13 cellular contexts compared by ENCODE assay signal in genomic region chr18:11309172-11309571, GRCh38.
DNase-seq lines count a peak whose midpoint lies in the region; ATAC-seq and TF ChIP-seq lines count a peak whose summit lies in the region.
"Had no signal": no experiment of that assay in that cellular context is flagged by ENCODE, and none has a peak within 500 bp of the region (broad histone marks: within the 10 kb centered on the region; RNA-seq: fewer than 3 reads in every experiment).

No MANE protein-coding gene starts in this region.

- in situ Hi-C loops in ACHN (cut with HindIII; ENCODE audit: low pct_ligation_motif_present, low pct_unique_long_range_greater_than_20kb, low sequenced_read_pairs): no loop called here

- H3K9me3 ChIP-seq in SK-N-SH (no peaks in the 10 kb centered on the region), left lung (no peaks in the 10 kb centered on the region)
- H3K9me3 ChIP-seq: colonic mucosa, suprapubic skin had no signal

- H3K4me1 ChIP-seq in SK-N-SH (ENCODE audit: control insufficient read depth in 1 of 2, insufficient read depth in 2 of 2, low read depth in 1 of 2, low read length in 1 of 2): 0 out of 4 replicates have a peak, but pooled peaks cover 0 to 6% of the 10 kb centered on the region in 2 experiments
- H3K4me1 ChIP-seq in left lung: no peaks in the 10 kb centered on the region
- H3K4me1 ChIP-seq: colonic mucosa, suprapubic skin had no signal

- WGBS in SK-N-SH (ENCODE audit: low lambda C conversion rate): 49% methylated on average over 3 of the region's 3 CpGs

- H3K4me2 ChIP-seq in SK-N-SH: no peak overlapping the region

- no peaks in the 10 kb centered on the region for H3K79me2 ChIP-seq in SK-N-SH (ENCODE audit: insufficient read depth)

- H3K9me3 Mint-ChIP-seq in activated T-helper 17 cell treated with anti-CD3 and anti-CD28 coated beads, Interleukin-2, amount 50 U/mL, for 72 hours: peaks cover 3% of the 10 kb centered on the region
- H3K9me3 Mint-ChIP-seq: activated T-cell treated with anti-CD3 and anti-CD28 coated beads, Interleukin-2, amount 50 U/mL, for 4 hours had no signal

- no peaks in the 10 kb centered on the region for H3K36me3 Mint-ChIP-seq in activated T-helper 17 cell treated with anti-CD3 and anti-CD28 coated beads, Interleukin-2, amount 50 U/mL, for 72 hours (ENCODE audit: low read depth)

- DNase-seq in ELR (ENCODE audit: low read depth) (peak; percentile 30), SK-N-SH (no peak), left lung (no peak), ACHN (no peak)
- DNase-seq: activated T-cell treated with anti-CD3 and anti-CD28 coated beads, Interleukin-2, amount 50 U/mL, for 4 hours; colonic mucosa; hypothalamus; T-helper 9 cell had no signal

- no peak overlapping the region for H3K27ac Mint-ChIP-seq in activated T-helper 17 cell treated with anti-CD3 and anti-CD28 coated beads, Interleukin-2, amount 50 U/mL, for 72 hours

- no peaks in the 10 kb centered on the region for H4K20me1 ChIP-seq in SK-N-SH (ENCODE audit: insufficient read depth)

- H3K27ac ChIP-seq in SK-N-SH (ENCODE audit: low read depth in 2 of 2, low read length in 1 of 2) (no peak overlapping the region), left lung (no peak overlapping the region)
- H3K27ac ChIP-seq: colonic mucosa, suprapubic skin had no signal

- no peaks in the 10 kb centered on the region for H3F3A ChIP-seq in SK-N-SH (replicated peaks; ENCODE audit: insufficient read depth)

- no peak overlapping the region for H3K4me3 Mint-ChIP-seq in activated T-helper 17 cell treated with anti-CD3 and anti-CD28 coated beads, Interleukin-2, amount 50 U/mL, for 72 hours
- H3K4me3 Mint-ChIP-seq: activated T-cell treated with anti-CD3 and anti-CD28 coated beads, Interleukin-2, amount 50 U/mL, for 4 hours had no signal

- POLR2A ChIA-PET in SK-N-SH (lab: Yijun Ruan, JAX): no interaction called here

- no peak overlapping the region; the same call in 1 of the 2 replicates for H2AFZ ChIP-seq in SK-N-SH (ENCODE audit: low read depth)

- CTCF ChIA-PET in SK-N-SH (lab: Yijun Ruan, JAX): no interaction called here

- peak; percentile 34 for TF ChIP-seq RAD21 in SK-N-SH (IDR thresholded peaks at IDR 0.05; ENCODE audit: low read length)

- H3K4me3 ChIP-seq in SK-N-SH (ENCODE audit: low read depth in 2 of 2, low read length in 1 of 2): no peak overlapping the region
- no peak overlapping the region for H3K4me3 ChIP-seq in left lung
- H3K4me3 ChIP-seq: colonic mucosa, suprapubic skin had no signal

- ATAC-seq in HG02885 (IDR thresholded peaks at IDR 0.05; ENCODE audit: poor library complexity, unreplicated experiment) (peak; percentile 38), left lung (peak; percentile 32), HG03521 (IDR thresholded peaks at IDR 0.05; ENCODE audit: unreplicated experiment) (no peak), GM21360 (IDR thresholded peaks at IDR 0.05; ENCODE audit: unreplicated experiment) (no peak)
- no peak for ATAC-seq in activated T-helper 17 cell treated with anti-CD3 and anti-CD28 coated beads, Interleukin-2, amount 50 U/mL, for 72 hours (replicated peaks)

- no peak for TF ChIP-seq EP300 in SK-N-SH (IDR thresholded peaks at IDR 0.05; ENCODE audit: borderline replicate concordance in 1 of 2, low read depth in 1 of 2, low read length in 1 of 2)

- peaks cover 6% of the 10 kb centered on the region for H3K4me1 Mint-ChIP-seq in activated T-helper 17 cell treated with anti-CD3 and anti-CD28 coated beads, Interleukin-2, amount 50 U/mL, for 72 hours

- peak; percentile 38 for TF ChIP-seq CTCF in SK-N-SH (IDR thresholded peaks at IDR 0.05)
- TF ChIP-seq CTCF in left lung (IDR thresholded peaks at IDR 0.05): no peak

- H3K9ac ChIP-seq in SK-N-SH: no peak overlapping the region

- intact Hi-C loops in left lung (cut with DNase I): no loop called here

- H3K27me3 Mint-ChIP-seq in activated T-helper 17 cell treated with anti-CD3 and anti-CD28 coated beads, Interleukin-2, amount 50 U/mL, for 72 hours: peaks cover 8% of the 10 kb centered on the region

- H3K9me2 ChIP-seq in SK-N-SH: no peaks in the 10 kb centered on the region

- no peaks in the 10 kb centered on the region for H3K36me3 ChIP-seq in SK-N-SH (replicated peaks in 1 of 2; ENCODE audit: control insufficient read depth in 1 of 2, insufficient read depth in 2 of 2, low read length in 1 of 2)
- H3K36me3 ChIP-seq in left lung: no peaks in the 10 kb centered on the region
- H3K36me3 ChIP-seq: colonic mucosa, suprapubic skin had no signal

- H3K27me3 ChIP-seq in SK-N-SH (ENCODE audit: insufficient read depth): no peaks in the 10 kb centered on the region
- H3K27me3 ChIP-seq in left lung: no peaks in the 10 kb centered on the region
- H3K27me3 ChIP-seq: colonic mucosa, suprapubic skin had no signal

TF ChIP-seq in SK-N-SH, 30 proteins besides CTCF, POLR2A, EP300 and RAD21:
- peak; percentile 51 for TF ChIP-seq GABPA (IDR thresholded peaks at IDR 0.05; ENCODE audit: low read depth)
- TF ChIP-seq POLR2AphosphoS5 (IDR thresholded peaks at IDR 0.05; ENCODE audit: low read depth, low read length): no peak
- TF ChIP-seq FOXM1 (IDR thresholded peaks at IDR 0.05; ENCODE audit: low read depth): no peak
- no peak for TF ChIP-seq IRF3 (IDR thresholded peaks at IDR 0.05; ENCODE audit: low read depth, low read length)
- TF ChIP-seq TCF12 (IDR thresholded peaks at IDR 0.05): no peak
- TF ChIP-seq YY1 (IDR thresholded peaks at IDR 0.05; ENCODE audit: low read depth): peak; percentile 60; the same call in 1 of the 2 replicates
- TF ChIP-seq SMC3 (IDR thresholded peaks at IDR 0.05; ENCODE audit: low read depth, low read length): peak; percentile 14; the same call in 1 of the 2 replicates
- TF ChIP-seq TEAD4 (IDR thresholded peaks at IDR 0.05; ENCODE audit: borderline replicate concordance, insufficient read depth): no peak
- TF ChIP-seq MEF2A (IDR thresholded peaks at IDR 0.05; ENCODE audit: borderline replicate concordance, low read depth): no peak
- no peak for TF ChIP-seq FOSL2 (IDR thresholded peaks at IDR 0.05; ENCODE audit: borderline replicate concordance, low read depth)
- TF ChIP-seq RXRA (IDR thresholded peaks at IDR 0.05; ENCODE audit: borderline replicate concordance, low read depth): no peak
- TF ChIP-seq FOXJ3 (CRISPR knock-in tag; IDR thresholded peaks at IDR 0.05): no peak
- TF ChIP-seq, protein P1, sequence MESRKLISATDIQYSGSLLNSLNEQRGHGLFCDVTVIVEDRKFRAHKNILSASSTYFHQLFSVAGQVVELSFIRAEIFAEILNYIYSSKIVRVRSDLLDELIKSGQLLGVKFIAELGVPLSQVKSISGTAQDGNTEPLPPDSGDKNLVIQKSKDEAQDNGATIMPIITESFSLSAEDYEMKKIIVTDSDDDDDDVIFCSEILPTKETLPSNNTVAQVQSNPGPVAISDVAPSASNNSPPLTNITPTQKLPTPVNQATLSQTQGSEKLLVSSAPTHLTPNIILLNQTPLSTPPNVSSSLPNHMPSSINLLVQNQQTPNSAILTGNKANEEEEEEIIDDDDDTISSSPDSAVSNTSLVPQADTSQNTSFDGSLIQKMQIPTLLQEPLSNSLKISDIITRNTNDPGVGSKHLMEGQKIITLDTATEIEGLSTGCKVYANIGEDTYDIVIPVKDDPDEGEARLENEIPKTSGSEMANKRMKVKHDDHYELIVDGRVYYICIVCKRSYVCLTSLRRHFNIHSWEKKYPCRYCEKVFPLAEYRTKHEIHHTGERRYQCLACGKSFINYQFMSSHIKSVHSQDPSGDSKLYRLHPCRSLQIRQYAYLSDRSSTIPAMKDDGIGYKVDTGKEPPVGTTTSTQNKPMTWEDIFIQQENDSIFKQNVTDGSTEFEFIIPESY (IDR thresholded peaks at IDR 0.05; ENCODE audit: borderline replicate concordance, low read depth): no peak
- TF ChIP-seq, protein P2, sequence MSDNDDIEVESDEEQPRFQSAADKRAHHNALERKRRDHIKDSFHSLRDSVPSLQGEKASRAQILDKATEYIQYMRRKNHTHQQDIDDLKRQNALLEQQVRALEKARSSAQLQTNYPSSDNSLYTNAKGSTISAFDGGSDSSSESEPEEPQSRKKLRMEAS (IDR thresholded peaks at IDR 0.05; ENCODE audit: low read depth): no peak
- no peak for TF ChIP-seq RFX5 (IDR thresholded peaks at IDR 0.05; ENCODE audit: low read length)

Comparison
In these comparisons a context has a peak if more than half of its experiments do, and no peak if none do; other contexts are left out.
1. ATAC-seq: peak in HG02885 (single experiment) and left lung (single experiment); none in HG03521 (single experiment), activated T-helper 17 cell treated with anti-CD3 and anti-CD28 coated beads, Interleukin-2, amount 50 U/mL, for 72 hours (single experiment) and GM21360 (single experiment).